ENCODE assay signal across 20 cellular contexts in genomic region chr10:85609509-85609908, GRCh38.
"Had no signal": no experiment of that assay in that cellular context is flagged by ENCODE, and none has a peak within 500 bp of the region (broad histone marks: within the 10 kb centered on the region; RNA-seq: fewer than 3 reads in every experiment).

No MANE protein-coding gene starts in this region.

- H2AFZ ChIP-seq: neural progenitor cell had no signal

- H3K27me3 ChIP-seq: gastroesophageal sphincter, neural progenitor cell, spleen, tibial nerve had no signal

- H3K27ac ChIP-seq: gastroesophageal sphincter, neural progenitor cell, spleen, tibial nerve had no signal

- H3K36me3 Mint-ChIP-seq: activated naive CD4-positive, alpha-beta T cell treated with anti-CD3 and anti-CD28 coated beads, Interleukin-2, amount 50 U/mL, for 72 hours; naive thymus-derived CD8-positive, alpha-beta T cell had no signal

- H3K9me3 ChIP-seq: gastroesophageal sphincter, tibial nerve had no signal

- DNase-seq: activated CD4-positive, alpha-beta T cell treated with anti-CD3 and anti-CD28 coated beads for 36 hours; activated CD4-positive, alpha-beta T cell treated with anti-CD3 and anti-CD28 coated beads, Interleukin-2, amount 50 U/mL, for 4 hours; activated CD4-positive, CD25-positive, alpha-beta regulatory T cell; activated naive CD4-positive, alpha-beta T cell; activated T-cell treated with anti-CD3 and anti-CD28 coated beads for 4 hours; activated T-cell treated with anti-CD3 and anti-CD28 coated beads, Interleukin-2, amount 50 U/mL, for 72 hours; effector memory CD8-positive, alpha-beta T cell; hippocampal formation; kidney; left colon; midbrain; naive thymus-derived CD8-positive, alpha-beta T cell; occipital lobe; right cardiac atrium; spleen; stimulated activated naive CD4-positive, alpha-beta T cell had no signal

- H3K4me2 ChIP-seq: neural progenitor cell had no signal

- H3K4me3 ChIP-seq: gastroesophageal sphincter, neural progenitor cell, spleen, tibial nerve had no signal

- H3K9me3 Mint-ChIP-seq: activated T-cell treated with anti-CD3 and anti-CD28 coated beads, Interleukin-2, amount 50 U/mL, for 72 hours; effector memory CD8-positive, alpha-beta T cell; naive thymus-derived CD8-positive, alpha-beta T cell had no signal

- H3K36me3 ChIP-seq: gastroesophageal sphincter, neural progenitor cell, spleen, tibial nerve had no signal

- ATAC-seq: activated CD4-positive, alpha-beta T cell treated with anti-CD3 and anti-CD28 coated beads for 36 hours; activated naive CD4-positive, alpha-beta T cell treated with anti-CD3 and anti-CD28 coated beads, Interleukin-2, amount 50 U/mL, for 72 hours; activated T-cell treated with anti-CD3 and anti-CD28 coated beads, Interleukin-2, amount 50 U/mL, for 72 hours; effector memory CD8-positive, alpha-beta T cell; gastroesophageal sphincter; left colon; naive thymus-derived CD8-positive, alpha-beta T cell; right cardiac atrium had no signal

- H3K27ac Mint-ChIP-seq: activated CD4-positive, alpha-beta T cell treated with anti-CD3 and anti-CD28 coated beads for 36 hours; activated naive CD4-positive, alpha-beta T cell treated with anti-CD3 and anti-CD28 coated beads, Interleukin-2, amount 50 U/mL, for 72 hours; activated T-cell treated with anti-CD3 and anti-CD28 coated beads, Interleukin-2, amount 50 U/mL, for 72 hours; effector memory CD8-positive, alpha-beta T cell; neural progenitor cell had no signal

- H3K4me1 ChIP-seq: gastroesophageal sphincter, neural progenitor cell had no signal

- H3K4me3 Mint-ChIP-seq: activated CD4-positive, alpha-beta T cell treated with anti-CD3 and anti-CD28 coated beads for 36 hours; activated T-cell treated with anti-CD3 and anti-CD28 coated beads, Interleukin-2, amount 50 U/mL, for 72 hours; effector memory CD8-positive, alpha-beta T cell; naive thymus-derived CD8-positive, alpha-beta T cell; neural progenitor cell had no signal

- H3K27me3 Mint-ChIP-seq: activated CD4-positive, alpha-beta T cell treated with anti-CD3 and anti-CD28 coated beads for 36 hours; effector memory CD8-positive, alpha-beta T cell; naive thymus-derived CD8-positive, alpha-beta T cell had no signal
